10 cellular contexts compared by ENCODE assay signal in the genomic region with DNA sequence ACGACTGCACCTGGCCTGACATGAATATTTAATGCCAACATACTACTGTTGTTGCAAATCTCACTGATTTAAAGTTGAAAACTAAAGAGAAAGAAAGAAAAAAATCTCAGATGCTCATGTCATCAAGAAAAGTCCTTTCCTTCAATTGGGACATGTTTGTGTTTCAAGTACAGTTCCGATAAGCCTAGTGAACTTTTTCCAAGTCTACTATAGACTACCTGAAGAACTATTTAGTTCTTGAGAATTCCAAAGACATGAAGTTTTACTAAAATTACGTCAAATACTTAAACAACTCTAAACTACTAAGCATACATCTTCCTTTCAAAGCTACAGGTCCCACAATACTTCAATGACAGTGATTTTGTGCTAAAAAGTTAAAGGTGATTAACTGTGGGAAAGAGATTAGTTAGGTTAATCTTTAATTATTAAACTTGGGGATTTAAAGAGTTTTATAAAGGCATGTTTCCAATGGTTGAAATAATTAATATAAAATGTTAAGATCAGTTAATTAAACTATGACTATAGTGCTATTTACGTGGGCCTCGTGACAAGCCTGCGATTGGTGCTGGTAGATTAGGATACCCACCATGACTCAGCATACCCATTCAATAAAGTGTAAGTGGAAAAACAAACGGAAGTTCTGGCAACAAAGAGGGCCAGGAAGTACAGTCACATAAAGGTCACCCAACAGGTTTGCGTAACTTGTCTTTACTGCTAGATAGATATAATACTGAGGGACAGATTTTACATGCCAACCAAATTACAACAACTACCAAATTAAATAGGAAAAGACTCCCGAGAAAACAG. TPM values are rescaled to one million over a fixed set of nuclear protein-coding genes. Genes with fewer than 3 reads are reported as not detected.
DNase-seq lines count a peak whose midpoint lies in the region; FAIRE-seq and TF ChIP-seq lines count a peak whose summit lies in the region.
"Had no signal": no experiment of that assay in that cellular context is flagged by ENCODE, and none has a peak within 500 bp of the region (broad histone marks: within the 10 kb centered on the region; RNA-seq: fewer than 3 reads in every experiment).

No MANE protein-coding gene starts in this region.

- H3K27me3 Mint-ChIP-seq in immature natural killer cell (ENCODE audit: low read depth in 3 of 3) = peaks cover 1 to 16% (median 4%) of the 10 kb centered on the region in 3 donors

- no peak overlapping the region for H3K4me3 Mint-ChIP-seq in immature natural killer cell

- TF ChIP-seq CTCF in NB4 (IDR thresholded peaks at IDR 0.05; ENCODE audit: low read depth, low read length) (no peak), choroid plexus epithelial cell (conservative IDR thresholded peaks at IDR 0.05; ENCODE audit: low read depth, low read length) (no peak), D721Med (IDR thresholded peaks at IDR 0.05; ENCODE audit: insufficient read depth, missing control alignments) (no peak)

- TF ChIP-seq POLR2A in NB4 (IDR thresholded peaks at IDR 0.05; ENCODE audit: extremely low read depth, insufficient read length) = no peak

- peak; percentile 72 for DNase-seq in Daoy (ENCODE audit: low read depth)
- DNase-seq in NB4 (ENCODE audit: low read depth) = peak; percentile 94
- DNase-seq in choroid plexus epithelial cell (ENCODE audit: low read depth) = peak; percentile 85
- DNase-seq in mucosa of gallbladder (ENCODE audit: low spot score) = peak; percentile 56
- no peak for DNase-seq in D721Med (ENCODE audit: insufficient read length, low spot score)
- no peak for DNase-seq in stimulated activated naive CD4-positive, alpha-beta T cell treated with Interleukin-2 at 50 U/mL for 16 hours (lab: John Stamatoyannopoulos, UW)
- DNase-seq in NCI-H1105 treated with DMSO at 0.1 percent for 48 hours (lab: John Stamatoyannopoulos, UW) = no peak
- no peak for DNase-seq in immature natural killer cell
- DNase-seq: activated CD4-positive, alpha-beta T cell treated with anti-CD3 and anti-CD28 coated beads, Interleukin-2, amount 50 U/mL, for 48 hours had no signal

- H3K36me3 Mint-ChIP-seq in immature natural killer cell = no peaks in the 10 kb centered on the region

- no peaks in the 10 kb centered on the region for H3K9me3 Mint-ChIP-seq in immature natural killer cell

- no peak for FAIRE-seq in D721Med (lab: Jason Lieb, UNC)
- FAIRE-seq: GM12892 had no signal

- H3K4me1 Mint-ChIP-seq in immature natural killer cell = no peaks in the 10 kb centered on the region

- H3K4me3 ChIP-seq in NB4 (ENCODE audit: low read depth, low read length) (no peak overlapping the region), choroid plexus epithelial cell (ENCODE audit: low read depth, low read length) (no peak overlapping the region)

- no peak overlapping the region for H3K27ac Mint-ChIP-seq in immature natural killer cell

RNA-seq across cellular contexts. Expression of a gene that starts 55.5 kb away (rescaled TPM):
- total RNA-seq in Daoy (2014; rRNA removed; shearing (Covaris generic)) = 42.9 and 56.0 TPM in 2 replicates
- 63.1 TPM for total RNA-seq in mucosa of gallbladder
- not detected for polyA plus RNA-seq in immature natural killer cell

RNA-seq across cellular contexts. Expression of a gene that starts 55.9 kb away (rescaled TPM):
- 7.1 and 9.0 TPM in 2 replicates for total RNA-seq in Daoy (2014; rRNA removed; shearing (Covaris generic))
- total RNA-seq in mucosa of gallbladder = 19.4 TPM
- polyA plus RNA-seq in immature natural killer cell = under 1 TPM in 1 of 3 donors, not detected in 2; 0.18 TPM

Comparison
In these comparisons a context has a peak if more than half of its experiments do, and no peak if none do; other contexts are left out.
1. DNase-seq: peak in Daoy (single experiment), NB4 (single experiment), choroid plexus epithelial cell (single experiment) and mucosa of gallbladder (single experiment); none in D721Med (single experiment), stimulated activated naive CD4-positive, alpha-beta T cell treated with Interleukin-2 at 50 U/mL for 16 hours (single experiment), NCI-H1105 treated with DMSO at 0.1 percent for 48 hours (single experiment) and immature natural killer cell (0 of 3).